Comparison of ENCODE assay signal across 8 cellular contexts in the genomic region with DNA sequence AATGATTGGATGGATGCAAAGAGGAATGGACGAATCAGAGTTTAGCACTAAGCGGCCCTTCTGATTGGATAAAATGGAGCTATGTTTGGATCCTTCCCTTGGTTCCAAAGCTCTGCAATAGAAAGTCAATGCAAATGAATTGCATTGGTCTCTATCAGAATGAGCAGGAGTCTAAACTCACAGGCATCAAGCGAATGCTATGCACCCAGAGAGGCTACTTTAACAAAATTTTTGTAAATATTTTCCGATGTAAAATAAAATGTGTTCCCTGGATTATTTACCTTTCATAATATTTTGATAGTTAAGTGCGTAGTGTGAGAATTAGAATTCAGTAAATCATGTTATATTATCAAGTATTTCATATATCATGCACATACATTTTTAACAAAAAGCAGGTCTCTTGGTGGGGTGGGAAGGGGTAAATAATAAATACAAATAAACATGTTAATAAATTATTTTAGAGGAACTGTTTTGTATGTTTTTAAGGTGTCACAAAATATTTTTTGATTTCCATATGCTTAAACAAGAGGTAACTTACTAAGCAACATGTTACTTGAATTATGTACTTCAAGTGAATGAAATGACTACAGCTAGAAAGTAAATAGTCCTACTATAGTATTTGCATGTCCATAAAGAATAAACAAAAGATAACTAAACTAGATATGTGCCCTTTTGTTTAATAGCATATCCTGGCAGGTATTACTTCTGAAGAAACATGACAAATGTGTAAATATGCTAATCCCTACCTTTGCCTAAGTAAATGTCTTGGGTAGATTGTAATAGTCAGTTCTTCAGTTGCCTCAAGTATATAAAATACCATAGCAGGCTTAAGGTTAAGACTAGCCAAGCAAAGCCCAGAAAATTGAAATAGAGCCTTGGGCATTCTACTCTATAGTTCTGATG. TPM values are rescaled to one million over a fixed set of nuclear protein-coding genes. Genes with fewer than 3 reads are reported as not detected.
DNase-seq lines count a peak whose midpoint lies in the region; ATAC-seq and TF ChIP-seq lines count a peak whose summit lies in the region.

No MANE protein-coding gene starts in this region.

- H3K9me2 ChIP-seq in OCI-LY7 (ENCODE audit: insufficient read depth, low read length) = no peaks in the 10 kb centered on the region

- CTCF ChIA-PET in Caco-2 (lab: Charles Lee) (interaction anchor here (0.5 to 2.7 kb wide), 15 partner anchors 16 to 574 kb away, joined by 3 to 23 read pairs (median 4); a partner anchor contains a TSS), OCI-LY7 (lab: Charles Lee; ENCODE audit: unreplicated experiment) (interaction anchor here (0.6 to 1.0 kb wide), 4 partner anchors 14 to 50 kb away, joined by 3 to 5 read pairs (median 4); no protein-coding TSS in a partner anchor)

- H3K36me3 Mint-ChIP-seq in Caco-2 (ENCODE audit: insufficient read depth, unreplicated experiment) = peaks cover 59% of the 10 kb centered on the region
- peaks cover 51% of the 10 kb centered on the region for H3K36me3 Mint-ChIP-seq in dendritic cell treated with granulocyte-macrophage colony-stimulating factor and Interleukin-4, amounts not matched to agents 40 ng/mL and 50 ng/mL, for 4 days (ENCODE audit: low read depth)

- H2AFZ ChIP-seq in OCI-LY7 (ENCODE audit: low read length) = peak overlapping the region; percentile 51; the same call in 1 of the 2 replicates

- H3K36me3 ChIP-seq in Caco-2 (ENCODE audit: control insufficient read depth, insufficient read depth, low read length) = peaks cover 2% of the 10 kb centered on the region; the same call in 1 of the 2 replicates
- H3K36me3 ChIP-seq in OCI-LY7 (ENCODE audit: insufficient read depth, low read length) = peaks cover 41% of the 10 kb centered on the region
- peaks cover 40% of the 10 kb centered on the region for H3K36me3 ChIP-seq in neutrophil

- peaks cover 23% of the 10 kb centered on the region for H3K4me1 ChIP-seq in Caco-2
- peaks cover 45% of the 10 kb centered on the region for H3K4me1 ChIP-seq in OCI-LY7 (ENCODE audit: insufficient read depth, low read length, poor library complexity, severe bottlenecking)
- H3K4me1 ChIP-seq in neutrophil (ENCODE audit: control insufficient read depth in 1 of 2, insufficient read depth in 1 of 2, low read depth in 1 of 2, low read length in 1 of 2) = peaks cover 74 to 77% of the 10 kb centered on the region in 2 experiments

- H3K27me3 ChIP-seq in Caco-2 (replicated peaks; ENCODE audit: control insufficient read depth, insufficient read depth, low read length) (no peaks in the 10 kb centered on the region), neutrophil (no peaks in the 10 kb centered on the region)

- peak overlapping the region; percentile 100 for H3K4me3 Mint-ChIP-seq in Caco-2 (ENCODE audit: unreplicated experiment)
- H3K4me3 Mint-ChIP-seq in dendritic cell treated with granulocyte-macrophage colony-stimulating factor and Interleukin-4, amounts not matched to agents 40 ng/mL and 50 ng/mL, for 4 days = peak overlapping the region; percentile 13

- TSS peak; percentile 11 for BruUV-seq in Caco-2 (replicated peaks; lab: Mats Ljungman, UMichigan)
- no TSS peak for BruUV-seq in OCI-LY7 (replicated peaks; lab: Mats Ljungman, UMichigan)

- intact Hi-C loops in Caco-2 (cut with micrococcal nuclease; ENCODE audit: unreplicated experiment) (loop anchor here (1.0 to 10.0 kb wide), 3 partner anchors 75 to 195 kb away; a partner anchor contains a TSS), OCI-LY7 (cut with micrococcal nuclease; ENCODE audit: unreplicated experiment) (loop anchor here (1.0 to 10.0 kb wide), 5 partner anchors 15 to 505 kb away; a partner anchor contains a TSS)
- intact Hi-C loops in dendritic cell treated with granulocyte-macrophage colony-stimulating factor and Interleukin-4, amounts not matched to agents 40 ng/mL and 50 ng/mL, for 4 days (cut with micrococcal nuclease) = no loop called here

- H4K20me1 ChIP-seq in OCI-LY7 (ENCODE audit: insufficient read depth, low read length) = peaks cover 24% of the 10 kb centered on the region

- H3K27ac ChIP-seq in OCI-LY7 (ENCODE audit: low read depth, low read length, poor library complexity, severe bottlenecking) = peak overlapping the region; percentile 42
- peak overlapping the region; percentile 100 for H3K27ac ChIP-seq in neutrophil

- H3K4me1 Mint-ChIP-seq in Caco-2 (ENCODE audit: low read depth, unreplicated experiment) = peaks cover 28% of the 10 kb centered on the region
- H3K4me1 Mint-ChIP-seq in dendritic cell treated with granulocyte-macrophage colony-stimulating factor and Interleukin-4, amounts not matched to agents 40 ng/mL and 50 ng/mL, for 4 days (ENCODE audit: low read depth) = peaks cover 29% of the 10 kb centered on the region

- DNase-seq in Caco-2 = no peak
- DNase-seq in OCI-LY7 (ENCODE audit: low spot score) = no peak
- DNase-seq in GM20000 (ENCODE audit: low spot score) = no peak
- no peak for DNase-seq in HuH-7 (ENCODE audit: low spot score)
- no peak for DNase-seq in NCI-H69 (lab: John Stamatoyannopoulos, UW)

- H3K9me3 ChIP-seq in Caco-2 (no peaks in the 10 kb centered on the region), OCI-LY7 (ENCODE audit: low read length) (no peaks in the 10 kb centered on the region), neutrophil (no peaks in the 10 kb centered on the region)

- POLR2A ChIA-PET in Caco-2 (lab: Charles Lee) (interaction anchor here (0.5 to 1.0 kb wide), 53 partner anchors 9 to 600 kb away, joined by 3 to 49 read pairs (median 4); a partner anchor contains a TSS), OCI-LY7 (lab: Charles Lee) (interaction anchor here (0.5 to 2.1 kb wide), 30 partner anchors 9 to 648 kb away, joined by 3 to 20 read pairs (median 4); a partner anchor contains a TSS)

- H3K79me2 ChIP-seq in OCI-LY7 (ENCODE audit: insufficient read depth, low read depth, low read length) = peaks cover 35% of the 10 kb centered on the region

- peaks cover 4% of the 10 kb centered on the region for H3K27me3 Mint-ChIP-seq in Caco-2 (ENCODE audit: insufficient read depth, unreplicated experiment)
- H3K27me3 Mint-ChIP-seq in dendritic cell treated with granulocyte-macrophage colony-stimulating factor and Interleukin-4, amounts not matched to agents 40 ng/mL and 50 ng/mL, for 4 days = no peaks in the 10 kb centered on the region

- ATAC-seq in HG03097 (IDR thresholded peaks at IDR 0.05; ENCODE audit: low FRiP score, unreplicated experiment) = no peak

- H3K27ac Mint-ChIP-seq in Caco-2 (ENCODE audit: unreplicated experiment) = peak overlapping the region; percentile 100
- peak overlapping the region; percentile 95 for H3K27ac Mint-ChIP-seq in dendritic cell treated with granulocyte-macrophage colony-stimulating factor and Interleukin-4, amounts not matched to agents 40 ng/mL and 50 ng/mL, for 4 days

- TF ChIP-seq CTCF in Caco-2 (IDR thresholded peaks at IDR 0.05; ENCODE audit: insufficient read depth in 1 of 2, low read depth in 1 of 2, low read length in 1 of 2, severe bottlenecking in 1 of 2, unreplicated experiment in 1 of 2) (no peak), OCI-LY7 (conservative IDR thresholded peaks at IDR 0.05; ENCODE audit: low read length) (no peak), neutrophil (IDR thresholded peaks at IDR 0.05) (no peak), GM20000 (IDR thresholded peaks at IDR 0.05; ENCODE audit: extremely low read depth, missing control alignments) (no peak)

- no peak overlapping the region for H3K4me3 ChIP-seq in Caco-2 (ENCODE audit: low read depth, low read length)
- H3K4me3 ChIP-seq in OCI-LY7 (ENCODE audit: low read depth, low read length, poor library complexity, severe bottlenecking) = peak overlapping the region; percentile 28
- peak overlapping the region; percentile 98 to 100 for H3K4me3 ChIP-seq in neutrophil (ENCODE audit: low read depth in 1 of 2, low read length in 1 of 2)

- H3K4me2 ChIP-seq in OCI-LY7 (ENCODE audit: low read length) = peak overlapping the region; percentile 50

- no peaks in the 10 kb centered on the region for H3K9me3 Mint-ChIP-seq in Caco-2 (ENCODE audit: unreplicated experiment)
- no peaks in the 10 kb centered on the region for H3K9me3 Mint-ChIP-seq in dendritic cell treated with granulocyte-macrophage colony-stimulating factor and Interleukin-4, amounts not matched to agents 40 ng/mL and 50 ng/mL, for 4 days

RNA-seq across cellular contexts. Expression of a gene that starts 4.4 kb away (rescaled TPM):
- total RNA-seq in Caco-2 (2022) (31.2 and 33.3 TPM in 2 replicates), OCI-LY7 (2022) (67.6 and 77.3 TPM in 2 replicates)
- 41.5 and 44.0 TPM in 2 replicates for total RNA-seq in OCI-LY7 (2014; rRNA removed; shearing (Covaris generic))

RNA-seq across cellular contexts. Expression of a gene that starts 15.2 kb away (rescaled TPM):
- total RNA-seq in Caco-2 (2022) (41.1 and 45.0 TPM in 2 replicates), OCI-LY7 (2022) (74.8 and 76.5 TPM in 2 replicates)
- total RNA-seq in OCI-LY7 (2014; rRNA removed; shearing (Covaris generic)) = 88.2 and 99.4 TPM in 2 replicates

RNA-seq across cellular contexts. Expression of a gene that starts 59.0 kb away (rescaled TPM):
- total RNA-seq in Caco-2 (2022) (50.8 and 55.4 TPM in 2 replicates), OCI-LY7 (2022) (1.9 and 3.9 TPM in 2 replicates)
- 0.66 and 2.0 TPM in 2 replicates for total RNA-seq in OCI-LY7 (2014; rRNA removed; shearing (Covaris generic))

Comparison
In these comparisons a context has a peak if more than half of its experiments do, and no peak if none do; other contexts are left out.
1. RNA of a gene that starts 59.0 kb away (total RNA-seq): 50.8 to 55.4 TPM in Caco-2; 0.66 to 3.9 TPM in OCI-LY7; every median in the first group is over 10 times any median in the second.